23 cellular contexts compared by ENCODE assay signal in the genomic region with DNA sequence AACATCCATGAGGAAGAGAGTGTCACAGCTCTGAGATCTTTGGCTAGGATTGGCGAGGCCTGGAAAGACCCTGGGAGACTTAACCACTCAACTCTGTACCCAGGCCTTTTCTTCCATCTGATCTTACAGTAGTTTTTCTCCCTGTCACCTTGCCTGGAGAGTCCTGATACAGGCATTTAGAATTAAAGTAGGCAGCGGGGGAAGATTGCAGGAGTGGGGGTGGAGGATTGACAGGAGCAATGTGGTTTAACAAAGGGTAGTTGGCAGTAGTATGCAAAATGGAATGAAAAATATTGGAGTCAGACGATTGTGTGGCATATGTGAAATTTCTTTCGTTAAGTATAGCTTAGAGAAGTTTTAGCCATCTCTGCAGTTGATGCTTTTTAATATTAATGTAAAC. TPM values are rescaled to one million over a fixed set of nuclear protein-coding genes. Genes with fewer than 3 reads are reported as not detected.
DNase-seq lines count a peak whose midpoint lies in the region; ATAC-seq and TF ChIP-seq lines count a peak whose summit lies in the region.
"Had no signal": no experiment of that assay in that cellular context is flagged by ENCODE, and none has a peak within 500 bp of the region (broad histone marks: within the 10 kb centered on the region; RNA-seq: fewer than 3 reads in every experiment).

No MANE protein-coding gene starts in this region.

- no peaks in the 10 kb centered on the region for H3K9me2 ChIP-seq in OCI-LY7 (ENCODE audit: insufficient read depth, low read length)

- H3K36me3 Mint-ChIP-seq in activated CD8-positive, alpha-beta T cell treated with anti-CD3 and anti-CD28 coated beads for 36 hours (ENCODE audit: low read depth) = no peaks in the 10 kb centered on the region

- peaks cover 0 to 34% (median 16%) of the 10 kb centered on the region in 10 experiments; a peak in 15 of 20 replicates for H3K4me1 ChIP-seq in BLaER1 treated with 17β-estradiol and CSF1 and Interleukin-3, amounts not matched to agents 10 nM and 100 nM
- peaks cover 38% of the 10 kb centered on the region for H3K4me1 ChIP-seq in OCI-LY7 (ENCODE audit: insufficient read depth, low read length, poor library complexity, severe bottlenecking)
- H3K4me1 ChIP-seq: Peyer's patch had no signal

- no peak overlapping the region for H3K4me3 ChIP-seq in BLaER1 treated with 17β-estradiol and CSF1 and Interleukin-3, amounts not matched to agents 10 nM and 100 nM
- H3K4me3 ChIP-seq in OCI-LY7 (ENCODE audit: low read depth, low read length, poor library complexity, severe bottlenecking) (no peak overlapping the region), dorsolateral prefrontal cortex (peak overlapping the region in 2 of 59 donors; percentile 11 to 20), foreskin fibroblast (ENCODE audit: low read depth in 1 of 2, low read length in 2 of 2) (no peak overlapping the region)
- H3K4me3 ChIP-seq: GM23248, HAP-1, MG63, Peyer's patch had no signal

- H3K4me1 Mint-ChIP-seq in activated CD8-positive, alpha-beta T cell treated with anti-CD3 and anti-CD28 coated beads for 36 hours (ENCODE audit: low read depth) = no peaks in the 10 kb centered on the region
- H3K4me1 Mint-ChIP-seq: B cell had no signal

- H3K27me3 Mint-ChIP-seq in activated CD8-positive, alpha-beta T cell treated with anti-CD3 and anti-CD28 coated beads for 36 hours = no peaks in the 10 kb centered on the region
- H3K27me3 Mint-ChIP-seq: B cell had no signal

- DNase-seq in OCI-LY7 (ENCODE audit: low spot score) = no peak
- DNase-seq in dorsolateral prefrontal cortex = no peak
- peak; percentile 78 for DNase-seq in putamen (ENCODE audit: low spot score)
- no peak for DNase-seq in activated CD8-positive, alpha-beta T cell treated with anti-CD3 and anti-CD28 coated beads for 36 hours
- DNase-seq in foreskin fibroblast = no peak
- DNase-seq: Calu3, DMS153, DND-41, GM23248, HFFc6, KG1, MG63, NCI-H1105 treated with DMSO at 0.1 percent for 48 hours, NCI-H2029 treated with DMSO at 0.1 percent for 48 hours, NCI-H226, NCI-H510A, NCI-H69, Peyer's patch, T-helper 1 cell had no signal

- CTCF ChIA-PET in OCI-LY7 (lab: Charles Lee; ENCODE audit: unreplicated experiment) = no interaction called here
- CTCF ChIA-PET in activated CD8-positive, alpha-beta T cell treated with anti-CD3 and anti-CD28 coated beads for 36 hours (lab: Charles Lee) = no interaction called here

- intact Hi-C loops in OCI-LY7 (cut with micrococcal nuclease; ENCODE audit: unreplicated experiment) = no loop called here
- intact Hi-C loops in dorsolateral prefrontal cortex (cut with DNase I) = loop anchor here in 1 of 2 donors (5.0 to 10.0 kb wide), 2 partner anchors 43 to 105 kb away; no protein-coding TSS in a partner anchor
- intact Hi-C loops in activated CD8-positive, alpha-beta T cell treated with anti-CD3 and anti-CD28 coated beads for 36 hours (cut with micrococcal nuclease) = no loop called here

- no peaks in the 10 kb centered on the region for H3K9me3 Mint-ChIP-seq in activated CD8-positive, alpha-beta T cell treated with anti-CD3 and anti-CD28 coated beads for 36 hours
- H3K9me3 Mint-ChIP-seq: HFFc6 had no signal

- H3K36me3 ChIP-seq in BLaER1 treated with 17β-estradiol and CSF1 and Interleukin-3, amounts not matched to agents 10 nM and 100 nM = peaks cover 0 to 3% (median 0%) of the 10 kb centered on the region in 11 experiments; a peak in 1 of 22 replicates
- H3K36me3 ChIP-seq in OCI-LY7 (ENCODE audit: insufficient read depth, low read length) = no peaks in the 10 kb centered on the region
- H3K36me3 ChIP-seq: HAP-1, MG63, Peyer's patch had no signal

- peak overlapping the region; percentile 33; the same call in 1 of the 2 replicates for H2AFZ ChIP-seq in OCI-LY7 (ENCODE audit: low read length)
- H2AFZ ChIP-seq: GM23248 had no signal

- H3K9me3 ChIP-seq in BLaER1 treated with 17β-estradiol and CSF1 and Interleukin-3, amounts not matched to agents 10 nM and 100 nM (replicated peaks in 1 of 11) = peaks cover 0 to under 1% (median 0%) of the 10 kb centered on the region in 11 experiments; a peak in 1 of 22 replicates
- H3K9me3 ChIP-seq in OCI-LY7 (ENCODE audit: low read length) = no peaks in the 10 kb centered on the region
- H3K9me3 ChIP-seq: HAP-1, MG63, Peyer's patch had no signal

- POLR2A ChIA-PET in OCI-LY7 (lab: Charles Lee) = no interaction called here
- POLR2A ChIA-PET in activated CD8-positive, alpha-beta T cell treated with anti-CD3 and anti-CD28 coated beads for 36 hours (lab: Charles Lee) = no interaction called here

- no peak for TF ChIP-seq CTCF in OCI-LY7 (conservative IDR thresholded peaks at IDR 0.05; ENCODE audit: low read length)
- no peak for TF ChIP-seq CTCF in dorsolateral prefrontal cortex (IDR thresholded peaks at IDR 0.05 in 54 of 56, conservative IDR thresholded peaks at IDR 0.05 in 2 of 56; ENCODE audit: low read depth in 1 of 56, partially characterized antibody in 56 of 56)
- TF ChIP-seq CTCF in activated CD8-positive, alpha-beta T cell treated with anti-CD3 and anti-CD28 coated beads for 36 hours (IDR thresholded peaks at IDR 0.05) = no peak
- TF ChIP-seq CTCF in foreskin fibroblast (IDR thresholded peaks at IDR 0.05; ENCODE audit: low read depth, low read length) = no peak

- H3K9ac ChIP-seq in BLaER1 treated with 17β-estradiol and CSF1 and Interleukin-3, amounts not matched to agents 10 nM and 100 nM = 0 out of 22 replicates have a peak overlapping the region, but pooled peaks of 1 of the 11 experiments have one; percentile 9
- H3K9ac ChIP-seq: GM23248 had no signal

- BruUV-seq in OCI-LY7 (replicated peaks; lab: Mats Ljungman, UMichigan) = no TSS peak

- H4K20me1 ChIP-seq in BLaER1 treated with 17β-estradiol and CSF1 and Interleukin-3, amounts not matched to agents 10 nM and 100 nM = no peaks in the 10 kb centered on the region
- H4K20me1 ChIP-seq in OCI-LY7 (ENCODE audit: insufficient read depth, low read length) = no peaks in the 10 kb centered on the region; the same call in 1 of the 2 replicates

- H3K4me3 Mint-ChIP-seq in activated CD8-positive, alpha-beta T cell treated with anti-CD3 and anti-CD28 coated beads for 36 hours = no peak overlapping the region
- H3K4me3 Mint-ChIP-seq: B cell, HFFc6 had no signal

- H3K79me2 ChIP-seq in OCI-LY7 (ENCODE audit: insufficient read depth, low read depth, low read length) = no peaks in the 10 kb centered on the region

- H3K27ac Mint-ChIP-seq in activated CD8-positive, alpha-beta T cell treated with anti-CD3 and anti-CD28 coated beads for 36 hours = no peak overlapping the region
- H3K27ac Mint-ChIP-seq: B cell, HFFc6 had no signal

- no peak for ATAC-seq in activated CD8-positive, alpha-beta T cell treated with anti-CD3 and anti-CD28 coated beads for 36 hours
- no peak for ATAC-seq in HG03432 (IDR thresholded peaks at IDR 0.05; ENCODE audit: unreplicated experiment)

- peak overlapping the region in 7 of 11 experiments; percentile 14 to 60 (median 49); a peak in 8 of 22 replicates for H3K4me2 ChIP-seq in BLaER1 treated with 17β-estradiol and CSF1 and Interleukin-3, amounts not matched to agents 10 nM and 100 nM
- peak overlapping the region; percentile 38 for H3K4me2 ChIP-seq in OCI-LY7 (ENCODE audit: low read length)

- no peaks in the 10 kb centered on the region for H3K27me3 ChIP-seq in BLaER1 treated with 17β-estradiol and CSF1 and Interleukin-3, amounts not matched to agents 10 nM and 100 nM
- no peaks in the 10 kb centered on the region for H3K27me3 ChIP-seq in dorsolateral prefrontal cortex
- H3K27me3 ChIP-seq: MG63, Peyer's patch had no signal

- H3K27ac ChIP-seq in BLaER1 treated with 17β-estradiol and CSF1 and Interleukin-3, amounts not matched to agents 10 nM and 100 nM = no peak overlapping the region
- no peak overlapping the region for H3K27ac ChIP-seq in OCI-LY7 (ENCODE audit: low read depth, low read length, poor library complexity, severe bottlenecking)
- peak overlapping the region in 34 of 59 donors; percentile 1 to 88 (median 46) for H3K27ac ChIP-seq in dorsolateral prefrontal cortex
- H3K27ac ChIP-seq: GM23248, Peyer's patch had no signal

RNA-seq across cellular contexts. Expression of a gene that starts 16.9 kb away (rescaled TPM):
- 4.7 and 5.9 TPM in 2 replicates for total RNA-seq in OCI-LY7 (2014; rRNA removed; shearing (Covaris generic))
- total RNA-seq in OCI-LY7 (2022) = 3.6 and 3.7 TPM in 2 replicates
- 10 to 100 TPM; 15.9 to 42.8 (median 25.6) TPM for total RNA-seq in dorsolateral prefrontal cortex
- total RNA-seq in activated CD8-positive, alpha-beta T cell treated with anti-CD3 and anti-CD28 coated beads for 36 hours = under 1 TPM; 0.68 to 0.78 TPM
- total RNA-seq: B cell had no signal

Comparison
In these comparisons a context has a peak if more than half of its experiments do, and no peak if none do; other contexts are left out.
1. H3K27ac ChIP-seq: peak in dorsolateral prefrontal cortex (34 of 59); none in BLaER1 treated with 17β-estradiol and CSF1 and Interleukin-3, amounts not matched to agents 10 nM and 100 nM (0 of 11) and OCI-LY7 (single experiment).